1 cellular context compared by ENCODE assay signal in the genomic region with DNA sequence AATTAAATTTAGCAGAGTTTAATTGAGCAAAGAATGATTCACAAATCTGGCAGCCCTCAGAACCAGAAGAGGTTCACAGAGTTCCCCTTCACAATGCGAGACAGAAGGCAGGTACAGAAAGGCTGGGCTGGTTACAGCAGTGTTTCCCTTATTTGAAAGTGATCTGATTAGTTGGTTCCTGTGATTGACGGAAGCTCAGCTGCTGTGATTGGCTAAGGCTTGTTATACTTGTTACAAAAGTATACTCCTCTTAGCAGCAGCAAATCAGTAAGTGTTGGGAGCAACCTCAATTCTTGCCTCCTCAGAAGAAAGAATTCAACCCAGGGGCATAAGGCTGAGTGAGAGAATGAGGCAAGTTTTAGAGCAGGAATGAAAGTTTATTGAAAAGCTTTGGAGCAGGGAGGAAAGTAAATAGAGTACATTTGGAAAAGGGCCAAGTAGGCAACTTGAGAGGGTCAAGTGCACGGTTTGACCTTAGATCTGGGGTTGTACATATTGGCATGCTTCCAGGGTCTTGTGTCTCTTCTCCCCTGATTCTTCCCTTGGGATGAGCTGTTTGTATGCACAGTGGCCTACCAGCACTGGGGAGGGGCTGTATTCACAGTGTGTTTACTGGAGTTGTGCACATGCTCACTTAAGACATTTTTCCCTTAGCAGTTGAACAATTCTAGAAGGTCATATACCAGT.
TF ChIP-seq lines count a peak whose summit lies in the region.

No MANE protein-coding gene starts in this region.

TF ChIP-seq in GM12878, 131 proteins besides CTCF, POLR2A, EP300 and RAD21 (continued from another document):
- no peak for TF ChIP-seq ZBTB4 (CRISPR knock-in tag; IDR thresholded peaks at IDR 0.05)
- TF ChIP-seq ATF3 (IDR thresholded peaks at IDR 0.05; ENCODE audit: borderline replicate concordance, extremely low read depth, low read depth, low read length), result no peak
- TF ChIP-seq KAT2A (conservative IDR thresholded peaks at IDR 0.05; ENCODE audit: control insufficient read depth, low read depth, low read length), result no peak
TF ChIP-seq in GM12878: peak in this region for 2.
